In the genomic region with DNA sequence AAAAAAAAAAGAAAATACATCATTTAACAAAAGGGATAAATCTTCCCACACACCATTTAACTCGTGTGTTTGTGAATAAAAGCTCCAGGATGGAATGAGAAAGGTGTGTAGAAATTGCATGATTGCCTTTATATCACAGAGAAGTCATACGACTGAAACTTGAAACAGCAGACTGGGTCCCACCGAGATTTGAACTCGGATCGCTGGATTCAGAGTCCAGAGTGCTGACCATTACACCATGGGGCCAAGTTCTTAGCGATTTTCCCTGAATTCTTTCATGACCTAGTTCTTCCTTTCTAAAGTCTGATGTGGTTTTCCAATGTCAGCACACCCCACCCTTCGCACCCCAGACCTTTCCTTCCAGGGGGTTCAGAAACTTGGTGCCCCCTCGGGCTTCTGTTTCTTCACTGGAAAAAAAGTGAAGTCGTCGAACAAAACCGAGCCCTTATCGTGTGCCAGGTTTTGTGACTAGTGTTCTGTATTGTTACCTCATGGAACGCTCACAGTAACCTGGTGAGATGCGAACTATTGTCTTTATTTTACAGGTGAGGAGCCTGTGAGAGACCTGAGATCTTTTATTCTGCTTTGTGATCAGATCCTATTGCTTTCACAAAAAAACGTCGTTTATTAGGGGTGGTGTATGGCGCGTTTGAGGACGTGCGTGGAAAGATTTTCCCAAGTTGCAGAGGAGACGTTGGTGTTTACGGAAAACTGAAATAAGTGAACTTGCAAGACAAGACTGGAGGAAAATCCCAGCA, we compare ENCODE assay signal across 8 cellular contexts.
DNase-seq lines count a peak whose midpoint lies in the region; ATAC-seq and TF ChIP-seq lines count a peak whose summit lies in the region.

No MANE protein-coding gene starts in this region.

- ATAC-seq in stimulated activated effector memory CD8-positive, alpha-beta T cell treated with anti-CD3 and anti-CD28 coated beads, Interleukin-12 subunit alpha, Interleukin-12 subunit beta, amount 100 ng/mL, for 72 hours = peak; percentile 27
- no peak for ATAC-seq in HG03565 (IDR thresholded peaks at IDR 0.05; ENCODE audit: unreplicated experiment)

- H3K9me3 ChIP-seq in MG63 = no peaks in the 10 kb centered on the region

- peak overlapping the region; percentile 93 for H3K27ac Mint-ChIP-seq in stimulated activated effector memory CD8-positive, alpha-beta T cell treated with anti-CD3 and anti-CD28 coated beads, Interleukin-12 subunit alpha, Interleukin-12 subunit beta, amount 100 ng/mL, for 72 hours

- TF ChIP-seq CTCF in kidney epithelial cell (IDR thresholded peaks at IDR 0.05; ENCODE audit: insufficient read depth, low read length, poor library complexity, severe bottlenecking) = no peak

- peak overlapping the region; percentile 79 for H3K4me3 Mint-ChIP-seq in stimulated activated effector memory CD8-positive, alpha-beta T cell treated with anti-CD3 and anti-CD28 coated beads, Interleukin-12 subunit alpha, Interleukin-12 subunit beta, amount 100 ng/mL, for 72 hours

- peak; percentile 69 for DNase-seq in GM03348 (ENCODE audit: low spot score)
- peak; percentile 91 for DNase-seq in MG63
- DNase-seq in SKM-1 (lab: John Stamatoyannopoulos, UW; ENCODE audit: unreplicated experiment) = peak; percentile 64
- peak; percentile 85 for DNase-seq in cerebellar cortex (ENCODE audit: low spot score)
- no peak for DNase-seq in kidney epithelial cell (ENCODE audit: low read depth)
- peak; percentile 8 to 63 for DNase-seq in stimulated activated effector memory CD8-positive, alpha-beta T cell treated with anti-CD3 and anti-CD28 coated beads, Interleukin-12 subunit alpha, Interleukin-12 subunit beta, amount 100 ng/mL, for 72 hours (ENCODE audit: low spot score in 2 of 2)
- DNase-seq in AML-193 (lab: John Stamatoyannopoulos, UW) = no peak

- H3K36me3 ChIP-seq in MG63 (no peaks in the 10 kb centered on the region), kidney epithelial cell (ENCODE audit: control insufficient read depth, insufficient read depth, low read length) (no peaks in the 10 kb centered on the region)

- peaks cover 34% of the 10 kb centered on the region for H3K4me1 Mint-ChIP-seq in stimulated activated effector memory CD8-positive, alpha-beta T cell treated with anti-CD3 and anti-CD28 coated beads, Interleukin-12 subunit alpha, Interleukin-12 subunit beta, amount 100 ng/mL, for 72 hours

- H3K36me3 Mint-ChIP-seq in stimulated activated effector memory CD8-positive, alpha-beta T cell treated with anti-CD3 and anti-CD28 coated beads, Interleukin-12 subunit alpha, Interleukin-12 subunit beta, amount 100 ng/mL, for 72 hours = peaks cover 27% of the 10 kb centered on the region

- H3K4me3 ChIP-seq in MG63 = peak overlapping the region; percentile 74
- H3K4me3 ChIP-seq in kidney epithelial cell (ENCODE audit: low read depth, low read length) = peak overlapping the region; percentile 54

- H3K27me3 ChIP-seq in MG63 (no peaks in the 10 kb centered on the region), kidney epithelial cell (ENCODE audit: control insufficient read depth, insufficient read depth, low read length) (no peaks in the 10 kb centered on the region)

- H3K9me3 Mint-ChIP-seq in stimulated activated effector memory CD8-positive, alpha-beta T cell treated with anti-CD3 and anti-CD28 coated beads, Interleukin-12 subunit alpha, Interleukin-12 subunit beta, amount 100 ng/mL, for 72 hours = no peaks in the 10 kb centered on the region

Comparison
In these comparisons a context has a peak if more than half of its experiments do, and no peak if none do; other contexts are left out.
1. DNase-seq: peak in GM03348 (single experiment), MG63 (single experiment), SKM-1 (single experiment), cerebellar cortex (single experiment) and stimulated activated effector memory CD8-positive, alpha-beta T cell treated with anti-CD3 and anti-CD28 coated beads, Interleukin-12 subunit alpha, Interleukin-12 subunit beta, amount 100 ng/mL, for 72 hours (2 of 2); none in kidney epithelial cell (single experiment) and AML-193 (0 of 2).